2 cellular contexts compared by ENCODE assay signal in the genomic region with DNA sequence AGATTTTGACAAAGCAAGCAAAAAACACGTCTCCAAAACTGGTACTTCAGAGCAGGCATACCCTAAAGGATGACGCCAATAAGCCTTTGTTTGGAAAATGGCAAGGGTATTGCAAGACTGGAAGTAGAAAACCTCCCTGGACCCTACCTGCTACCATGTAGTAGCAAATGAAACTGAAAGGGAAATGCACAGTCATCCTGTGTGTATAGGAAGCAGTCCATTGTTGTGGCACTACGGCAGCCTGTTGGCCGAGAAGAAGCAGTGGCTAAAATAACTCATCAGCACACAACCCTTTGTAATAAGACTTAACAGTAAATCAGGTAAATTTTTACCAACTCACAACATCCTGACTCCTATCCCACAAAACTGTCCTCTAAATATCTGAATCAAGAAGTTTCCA.
TF ChIP-seq lines count a peak whose summit lies in the region.

No MANE protein-coding gene starts in this region.

TF ChIP-seq in GM12891, 5 proteins besides CTCF, POLR2A, EP300 and RAD21:
- no peak for TF ChIP-seq TAF1 (IDR thresholded peaks at IDR 0.05; ENCODE audit: low read depth, low read length)
TF ChIP-seq in GM12891: peak in this region for 0.

TF ChIP-seq in GM23338, 12 proteins besides CTCF, POLR2A, EP300 and RAD21:
- TF ChIP-seq NANOG (IDR thresholded peaks at IDR 0.05; ENCODE audit: borderline replicate concordance) = no peak
- TF ChIP-seq JUNB (IDR thresholded peaks at IDR 0.05; ENCODE audit: unreplicated experiment) = no peak
- TF ChIP-seq EZH2phosphoT487 (IDR thresholded peaks at IDR 0.05; ENCODE audit: unreplicated experiment) = no peak
- TF ChIP-seq, protein P1, sequence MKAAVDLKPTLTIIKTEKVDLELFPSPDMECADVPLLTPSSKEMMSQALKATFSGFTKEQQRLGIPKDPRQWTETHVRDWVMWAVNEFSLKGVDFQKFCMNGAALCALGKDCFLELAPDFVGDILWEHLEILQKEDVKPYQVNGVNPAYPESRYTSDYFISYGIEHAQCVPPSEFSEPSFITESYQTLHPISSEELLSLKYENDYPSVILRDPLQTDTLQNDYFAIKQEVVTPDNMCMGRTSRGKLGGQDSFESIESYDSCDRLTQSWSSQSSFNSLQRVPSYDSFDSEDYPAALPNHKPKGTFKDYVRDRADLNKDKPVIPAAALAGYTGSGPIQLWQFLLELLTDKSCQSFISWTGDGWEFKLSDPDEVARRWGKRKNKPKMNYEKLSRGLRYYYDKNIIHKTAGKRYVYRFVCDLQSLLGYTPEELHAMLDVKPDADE (IDR thresholded peaks at IDR 0.05) = no peak
- no peak for TF ChIP-seq ZNF331 (CRISPR knock-in tag; IDR thresholded peaks at IDR 0.05; ENCODE audit: low read depth)
- no peak for TF ChIP-seq POLR2AphosphoS5 (IDR thresholded peaks at IDR 0.05; ENCODE audit: low read depth)
- TF ChIP-seq, protein P2, sequence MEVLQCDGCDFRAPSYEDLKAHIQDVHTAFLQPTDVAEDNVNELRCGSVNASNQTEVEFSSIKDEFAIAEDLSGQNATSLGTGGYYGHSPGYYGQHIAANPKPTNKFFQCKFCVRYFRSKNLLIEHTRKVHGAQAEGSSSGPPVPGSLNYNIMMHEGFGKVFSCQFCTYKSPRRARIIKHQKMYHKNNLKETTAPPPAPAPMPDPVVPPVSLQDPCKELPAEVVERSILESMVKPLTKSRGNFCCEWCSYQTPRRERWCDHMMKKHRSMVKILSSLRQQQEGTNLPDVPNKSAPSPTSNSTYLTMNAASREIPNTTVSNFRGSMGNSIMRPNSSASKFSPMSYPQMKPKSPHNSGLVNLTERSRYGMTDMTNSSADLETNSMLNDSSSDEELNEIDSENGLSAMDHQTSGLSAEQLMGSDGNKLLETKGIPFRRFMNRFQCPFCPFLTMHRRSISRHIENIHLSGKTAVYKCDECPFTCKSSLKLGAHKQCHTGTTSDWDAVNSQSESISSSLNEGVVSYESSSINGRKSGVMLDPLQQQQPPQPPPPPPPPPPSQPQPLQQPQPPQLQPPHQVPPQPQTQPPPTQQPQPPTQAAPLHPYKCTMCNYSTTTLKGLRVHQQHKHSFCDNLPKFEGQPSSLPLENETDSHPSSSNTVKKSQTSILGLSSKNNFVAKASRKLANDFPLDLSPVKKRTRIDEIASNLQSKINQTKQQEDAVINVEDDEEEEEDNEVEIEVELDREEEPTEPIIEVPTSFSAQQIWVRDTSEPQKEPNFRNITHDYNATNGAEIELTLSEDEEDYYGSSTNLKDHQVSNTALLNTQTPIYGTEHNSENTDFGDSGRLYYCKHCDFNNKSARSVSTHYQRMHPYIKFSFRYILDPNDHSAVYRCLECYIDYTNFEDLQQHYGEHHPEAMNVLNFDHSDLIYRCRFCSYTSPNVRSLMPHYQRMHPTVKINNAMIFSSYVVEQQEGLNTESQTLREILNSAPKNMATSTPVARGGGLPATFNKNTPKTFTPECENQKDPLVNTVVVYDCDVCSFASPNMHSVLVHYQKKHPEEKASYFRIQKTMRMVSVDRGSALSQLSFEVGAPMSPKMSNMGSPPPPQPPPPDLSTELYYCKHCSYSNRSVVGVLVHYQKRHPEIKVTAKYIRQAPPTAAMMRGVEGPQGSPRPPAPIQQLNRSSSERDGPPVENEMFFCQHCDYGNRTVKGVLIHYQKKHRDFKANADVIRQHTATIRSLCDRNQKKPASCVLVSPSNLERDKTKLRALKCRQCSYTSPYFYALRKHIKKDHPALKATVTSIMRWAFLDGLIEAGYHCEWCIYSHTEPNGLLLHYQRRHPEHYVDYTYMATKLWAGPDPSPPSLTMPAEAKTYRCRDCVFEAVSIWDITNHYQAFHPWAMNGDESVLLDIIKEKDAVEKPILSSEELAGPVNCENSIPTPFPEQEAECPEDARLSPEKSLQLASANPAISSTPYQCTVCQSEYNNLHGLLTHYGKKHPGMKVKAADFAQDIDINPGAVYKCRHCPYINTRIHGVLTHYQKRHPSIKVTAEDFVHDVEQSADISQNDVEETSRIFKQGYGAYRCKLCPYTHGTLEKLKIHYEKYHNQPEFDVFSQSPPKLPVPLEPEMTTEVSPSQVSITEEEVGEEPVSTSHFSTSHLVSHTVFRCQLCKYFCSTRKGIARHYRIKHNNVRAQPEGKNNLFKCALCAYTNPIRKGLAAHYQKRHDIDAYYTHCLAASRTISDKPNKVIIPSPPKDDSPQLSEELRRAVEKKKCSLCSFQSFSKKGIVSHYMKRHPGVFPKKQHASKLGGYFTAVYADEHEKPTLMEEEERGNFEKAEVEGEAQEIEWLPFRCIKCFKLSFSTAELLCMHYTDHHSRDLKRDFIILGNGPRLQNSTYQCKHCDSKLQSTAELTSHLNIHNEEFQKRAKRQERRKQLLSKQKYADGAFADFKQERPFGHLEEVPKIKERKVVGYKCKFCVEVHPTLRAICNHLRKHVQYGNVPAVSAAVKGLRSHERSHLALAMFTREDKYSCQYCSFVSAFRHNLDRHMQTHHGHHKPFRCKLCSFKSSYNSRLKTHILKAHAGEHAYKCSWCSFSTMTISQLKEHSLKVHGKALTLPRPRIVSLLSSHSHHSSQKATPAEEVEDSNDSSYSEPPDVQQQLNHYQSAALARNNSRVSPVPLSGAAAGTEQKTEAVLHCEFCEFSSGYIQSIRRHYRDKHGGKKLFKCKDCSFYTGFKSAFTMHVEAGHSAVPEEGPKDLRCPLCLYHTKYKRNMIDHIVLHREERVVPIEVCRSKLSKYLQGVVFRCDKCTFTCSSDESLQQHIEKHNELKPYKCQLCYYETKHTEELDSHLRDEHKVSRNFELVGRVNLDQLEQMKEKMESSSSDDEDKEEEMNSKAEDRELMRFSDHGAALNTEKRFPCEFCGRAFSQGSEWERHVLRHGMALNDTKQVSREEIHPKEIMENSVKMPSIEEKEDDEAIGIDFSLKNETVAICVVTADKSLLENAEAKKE (CRISPR knock-in tag; IDR thresholded peaks at IDR 0.05) = no peak
- TF ChIP-seq CREB1 (CRISPR knock-in tag; IDR thresholded peaks at IDR 0.05; ENCODE audit: low read depth) = no peak
- TF ChIP-seq STAT1 (IDR thresholded peaks at IDR 0.05; ENCODE audit: unreplicated experiment) = no peak
- TF ChIP-seq EZH2 (IDR thresholded peaks at IDR 0.05; ENCODE audit: low read depth, unreplicated experiment) = no peak
- TF ChIP-seq, protein P3, sequence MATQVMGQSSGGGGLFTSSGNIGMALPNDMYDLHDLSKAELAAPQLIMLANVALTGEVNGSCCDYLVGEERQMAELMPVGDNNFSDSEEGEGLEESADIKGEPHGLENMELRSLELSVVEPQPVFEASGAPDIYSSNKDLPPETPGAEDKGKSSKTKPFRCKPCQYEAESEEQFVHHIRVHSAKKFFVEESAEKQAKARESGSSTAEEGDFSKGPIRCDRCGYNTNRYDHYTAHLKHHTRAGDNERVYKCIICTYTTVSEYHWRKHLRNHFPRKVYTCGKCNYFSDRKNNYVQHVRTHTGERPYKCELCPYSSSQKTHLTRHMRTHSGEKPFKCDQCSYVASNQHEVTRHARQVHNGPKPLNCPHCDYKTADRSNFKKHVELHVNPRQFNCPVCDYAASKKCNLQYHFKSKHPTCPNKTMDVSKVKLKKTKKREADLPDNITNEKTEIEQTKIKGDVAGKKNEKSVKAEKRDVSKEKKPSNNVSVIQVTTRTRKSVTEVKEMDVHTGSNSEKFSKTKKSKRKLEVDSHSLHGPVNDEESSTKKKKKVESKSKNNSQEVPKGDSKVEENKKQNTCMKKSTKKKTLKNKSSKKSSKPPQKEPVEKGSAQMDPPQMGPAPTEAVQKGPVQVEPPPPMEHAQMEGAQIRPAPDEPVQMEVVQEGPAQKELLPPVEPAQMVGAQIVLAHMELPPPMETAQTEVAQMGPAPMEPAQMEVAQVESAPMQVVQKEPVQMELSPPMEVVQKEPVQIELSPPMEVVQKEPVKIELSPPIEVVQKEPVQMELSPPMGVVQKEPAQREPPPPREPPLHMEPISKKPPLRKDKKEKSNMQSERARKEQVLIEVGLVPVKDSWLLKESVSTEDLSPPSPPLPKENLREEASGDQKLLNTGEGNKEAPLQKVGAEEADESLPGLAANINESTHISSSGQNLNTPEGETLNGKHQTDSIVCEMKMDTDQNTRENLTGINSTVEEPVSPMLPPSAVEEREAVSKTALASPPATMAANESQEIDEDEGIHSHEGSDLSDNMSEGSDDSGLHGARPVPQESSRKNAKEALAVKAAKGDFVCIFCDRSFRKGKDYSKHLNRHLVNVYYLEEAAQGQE (IDR thresholded peaks at IDR 0.05; ENCODE audit: unreplicated experiment) = no peak
- no peak for TF ChIP-seq ZNF114 (CRISPR knock-in tag; IDR thresholded peaks at IDR 0.05)
